Comparison of ENCODE assay signal across 20 cellular contexts in the genomic region with DNA sequence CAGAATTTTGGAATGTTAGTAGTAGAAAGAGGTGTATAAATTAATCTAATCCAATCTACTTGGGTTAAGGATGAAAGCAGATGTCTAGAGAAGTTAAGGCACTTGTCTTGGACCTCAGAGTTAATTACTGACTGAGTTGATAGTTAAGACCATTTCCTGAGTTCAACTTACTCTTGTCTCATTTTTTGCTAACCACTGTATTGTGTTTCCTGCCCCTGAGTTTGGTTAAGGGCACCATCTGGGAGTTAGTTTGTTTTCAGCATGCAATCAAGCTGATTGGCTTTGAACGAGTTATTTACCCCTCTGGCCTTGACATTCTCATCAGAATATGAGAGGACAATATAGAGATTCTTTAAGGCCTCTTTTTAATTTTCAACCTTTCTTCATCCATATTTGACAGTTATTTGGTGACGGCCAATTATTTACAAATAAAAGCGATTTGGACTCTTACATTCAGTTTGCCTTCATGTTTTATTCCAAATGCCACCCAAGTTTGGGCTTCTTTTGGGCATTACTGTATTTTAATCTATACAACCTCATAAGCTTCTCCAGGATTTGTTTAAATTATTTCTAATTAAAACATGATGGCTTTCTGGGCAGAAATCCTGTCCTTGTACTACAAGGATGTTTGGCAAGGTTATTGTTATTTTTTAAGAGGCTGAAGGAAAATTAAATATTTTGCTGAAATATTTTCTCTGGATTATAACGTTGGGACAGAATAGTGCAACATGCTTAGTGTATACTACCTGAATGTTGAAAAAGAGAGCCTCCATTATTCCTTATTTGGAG.
DNase-seq lines count a peak whose midpoint lies in the region; ATAC-seq, FAIRE-seq and TF ChIP-seq lines count a peak whose summit lies in the region.
"Had no signal": no experiment of that assay in that cellular context is flagged by ENCODE, and none has a peak within 500 bp of the region (broad histone marks: within the 10 kb centered on the region; RNA-seq: fewer than 3 reads in every experiment).

No MANE protein-coding gene starts in this region.

- H3K4me1 ChIP-seq in OCI-LY7 (ENCODE audit: insufficient read depth, low read length, poor library complexity, severe bottlenecking): no peaks in the 10 kb centered on the region
- H3K4me1 ChIP-seq: lower lobe of right lung, vagina had no signal

- H3K36me3 ChIP-seq in OCI-LY7 (ENCODE audit: insufficient read depth, low read length): no peaks in the 10 kb centered on the region
- H3K36me3 ChIP-seq: lower lobe of right lung, ovary, vagina had no signal

- H3K4me2 ChIP-seq in OCI-LY7 (ENCODE audit: low read length): no peak overlapping the region

- H3K9me2 ChIP-seq in OCI-LY7 (ENCODE audit: insufficient read depth, low read length): no peaks in the 10 kb centered on the region

- ATAC-seq in GM19324 (IDR thresholded peaks at IDR 0.05; ENCODE audit: low FRiP score, unreplicated experiment) (peak; percentile 50), HG02759 (IDR thresholded peaks at IDR 0.05; ENCODE audit: unreplicated experiment) (peak; percentile 78), HG02885 (IDR thresholded peaks at IDR 0.05; ENCODE audit: poor library complexity, unreplicated experiment) (no peak)
- ATAC-seq: CD8-positive, alpha-beta T cell; lower lobe of right lung; PC-3; sciatic nerve had no signal

- H2AFZ ChIP-seq in OCI-LY7 (ENCODE audit: low read length): no peak overlapping the region

- CTCF ChIA-PET in OCI-LY7 (lab: Charles Lee; ENCODE audit: unreplicated experiment): no interaction called here

- no peaks in the 10 kb centered on the region for H4K20me1 ChIP-seq in OCI-LY7 (ENCODE audit: insufficient read depth, low read length)

- BruUV-seq in OCI-LY7 (replicated peaks; lab: Mats Ljungman, UMichigan): no TSS peak

- H3K79me2 ChIP-seq in OCI-LY7 (ENCODE audit: insufficient read depth, low read depth, low read length): no peaks in the 10 kb centered on the region

- H3K9me3 ChIP-seq in OCI-LY7 (ENCODE audit: low read length): no peaks in the 10 kb centered on the region
- H3K9me3 ChIP-seq: lower lobe of right lung, ovary, vagina had no signal

- POLR2A ChIA-PET in OCI-LY7 (lab: Charles Lee): interaction anchor here (0.7 kb wide), 1 partner anchor 20 kb away, joined by 3 read pairs; no protein-coding TSS in a partner anchor

- peak; percentile 46 for FAIRE-seq in D721Med (lab: Jason Lieb, UNC)
- FAIRE-seq: H1 had no signal

- intact Hi-C loops in OCI-LY7 (cut with micrococcal nuclease; ENCODE audit: unreplicated experiment): no loop called here

- no peak overlapping the region for H3K4me3 ChIP-seq in OCI-LY7 (ENCODE audit: low read depth, low read length, poor library complexity, severe bottlenecking)
- H3K4me3 ChIP-seq: lower lobe of right lung, ovary, SK-N-MC, vagina had no signal

- TF ChIP-seq CTCF in D721Med (IDR thresholded peaks at IDR 0.05; ENCODE audit: insufficient read depth, missing control alignments) (no peak), OCI-LY7 (conservative IDR thresholded peaks at IDR 0.05; ENCODE audit: low read length) (no peak)

- no peak overlapping the region for H3K27ac ChIP-seq in OCI-LY7 (ENCODE audit: low read depth, low read length, poor library complexity, severe bottlenecking)
- H3K27ac ChIP-seq: epithelial cell of prostate, lower lobe of right lung, SK-N-MC, vagina had no signal

- DNase-seq in D721Med (ENCODE audit: insufficient read length, low spot score): no peak
- DNase-seq in NCI-H524 (lab: John Stamatoyannopoulos, UW): peak; percentile 40 to 58
- no peak for DNase-seq in OCI-LY7 (ENCODE audit: low spot score)
- no peak for DNase-seq in NCI-H2196 (lab: John Stamatoyannopoulos, UW; ENCODE audit: unreplicated experiment)
- DNase-seq in HuH-7 (ENCODE audit: low spot score): no peak
- DNase-seq: activated CD4-positive, alpha-beta T cell treated with anti-CD3 and anti-CD28 coated beads for 4 hours; CD8-positive, alpha-beta T cell; glutamatergic neuron; immature natural killer cell; lower lobe of right lung; ovary; PC-3 had no signal

Comparison
In these comparisons a context has a peak if more than half of its experiments do, and no peak if none do; other contexts are left out.
1. DNase-seq: peak in NCI-H524 (2 of 2); none in D721Med (single experiment), OCI-LY7 (single experiment), NCI-H2196 (single experiment) and HuH-7 (single experiment).